ENCODE assay signal across 8 cellular contexts in the genomic region with DNA sequence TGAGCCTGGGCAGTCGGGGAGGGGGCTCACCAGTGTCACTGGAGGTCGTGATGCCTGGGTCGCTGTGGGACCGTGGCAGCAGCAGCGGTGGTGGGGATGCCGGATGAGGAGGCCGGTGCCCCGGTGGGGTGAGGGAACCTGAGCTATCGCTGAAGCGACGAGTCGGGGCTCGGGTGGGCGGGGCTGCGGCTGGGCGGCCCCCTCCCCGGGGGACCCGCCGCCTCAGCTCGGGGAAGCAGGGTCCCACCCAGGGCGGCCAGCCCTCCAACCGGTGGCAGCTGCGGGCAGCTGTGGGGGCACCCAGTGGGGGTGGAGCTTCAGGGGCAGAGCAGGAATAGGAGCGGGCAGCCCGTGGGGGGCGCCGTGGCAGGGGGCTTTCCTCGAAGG. TPM values are rescaled to one million over a fixed set of nuclear protein-coding genes. Genes with fewer than 3 reads are reported as not detected.
DNase-seq lines count a peak whose midpoint lies in the region; ATAC-seq, FAIRE-seq and TF ChIP-seq lines count a peak whose summit lies in the region.

No MANE protein-coding gene starts in this region.

- H3K4me1 Mint-ChIP-seq in CD8-positive, alpha-beta memory T cell: peaks cover 18 to 26% (median 20%) of the 10 kb centered on the region in 3 donors
- H3K4me1 Mint-ChIP-seq in T-cell: peaks cover 25 to 29% (median 26%) of the 10 kb centered on the region in 3 donors
- peaks cover 24% of the 10 kb centered on the region for H3K4me1 Mint-ChIP-seq in memory B cell
- peaks cover 25% of the 10 kb centered on the region for H3K4me1 Mint-ChIP-seq in endothelial cell (ENCODE audit: unreplicated experiment)

- POLR2A ChIA-PET in CD8-positive, alpha-beta memory T cell (lab: Charles Lee): interaction anchor here (1.0 to 3.3 kb wide), 4 partner anchors 11 to 313 kb away, joined by 6 to 16 read pairs (median 7); partner anchors contain the start of genes CLK2 and SCAMP3
- POLR2A ChIA-PET in T-cell (lab: Charles Lee): interaction anchor here in 1 of 2 donors (0.7 kb wide), 1 partner anchor 54 kb away, joined by 3 read pairs; no protein-coding TSS in a partner anchor

- no peaks in the 10 kb centered on the region for H3K27me3 ChIP-seq in CD8-positive, alpha-beta memory T cell (ENCODE audit: insufficient read depth, low read length, poor library complexity, severe bottlenecking)

- H3K9me3 ChIP-seq in CD8-positive, alpha-beta memory T cell (ENCODE audit: low read length): no peaks in the 10 kb centered on the region

- peak overlapping the region; percentile 17 to 84 (median 62) for H3K4me3 Mint-ChIP-seq in CD8-positive, alpha-beta memory T cell
- H3K4me3 Mint-ChIP-seq in T-cell (peak overlapping the region; percentile 57 to 63 (median 59)), memory B cell (peak overlapping the region; percentile 80), endothelial cell (ENCODE audit: unreplicated experiment) (no peak overlapping the region)

- peak overlapping the region in 3 of 8 donors; percentile 13 to 55 (median 24) for H3K27ac Mint-ChIP-seq in CD8-positive, alpha-beta memory T cell
- no peak overlapping the region for H3K27ac Mint-ChIP-seq in T-cell
- no peak overlapping the region for H3K27ac Mint-ChIP-seq in memory B cell
- H3K27ac Mint-ChIP-seq in endothelial cell (ENCODE audit: unreplicated experiment): no peak overlapping the region

- H3K27ac ChIP-seq in CD8-positive, alpha-beta memory T cell (ENCODE audit: low read depth, low read length): no peak overlapping the region

- ATAC-seq in GM21723 (IDR thresholded peaks at IDR 0.05; ENCODE audit: unreplicated experiment) (peak; percentile 8), T-cell (replicated peaks in 1 of 4) (peak in 3 of 4 experiments; percentile 6 to 40 (median 13)), memory B cell (ENCODE audit: low read depth) (peak; percentile 13)

- DNase-seq in CD8-positive, alpha-beta memory T cell: peak in 2 of 5 donors; percentile 17 to 52
- DNase-seq in T-cell: peak in 2 of 34 experiments; percentile 8 to 19
- DNase-seq in memory B cell (ENCODE audit: low spot score in 2 of 2): peak in 1 of 2 donors; percentile 28
- DNase-seq in NCI-H526 (lab: John Stamatoyannopoulos, UW): no peak
- DNase-seq in urothelium cell line (ENCODE audit: low spot score): no peak
- no peak for DNase-seq in NK-92 (lab: John Stamatoyannopoulos, UW; ENCODE audit: unreplicated experiment)
- DNase-seq in endothelial cell (ENCODE audit: low spot score): no peak

- peak overlapping the region; percentile 54 for H3K4me3 ChIP-seq in CD8-positive, alpha-beta memory T cell (ENCODE audit: low read length)

- H3K36me3 Mint-ChIP-seq in CD8-positive, alpha-beta memory T cell: no peaks in the 10 kb centered on the region
- no peaks in the 10 kb centered on the region for H3K36me3 Mint-ChIP-seq in T-cell
- H3K36me3 Mint-ChIP-seq in memory B cell: no peaks in the 10 kb centered on the region
- H3K36me3 Mint-ChIP-seq in endothelial cell (ENCODE audit: low read depth, unreplicated experiment): peaks cover 15% of the 10 kb centered on the region

- H3K36me3 ChIP-seq in CD8-positive, alpha-beta memory T cell (ENCODE audit: insufficient read depth, low read length): no peaks in the 10 kb centered on the region

- H3K9me3 Mint-ChIP-seq in CD8-positive, alpha-beta memory T cell: no peaks in the 10 kb centered on the region
- H3K9me3 Mint-ChIP-seq in T-cell (no peaks in the 10 kb centered on the region), memory B cell (no peaks in the 10 kb centered on the region), endothelial cell (ENCODE audit: unreplicated experiment) (no peaks in the 10 kb centered on the region)

- H3K27me3 Mint-ChIP-seq in CD8-positive, alpha-beta memory T cell: no peaks in the 10 kb centered on the region
- H3K27me3 Mint-ChIP-seq in T-cell (no peaks in the 10 kb centered on the region), memory B cell (no peaks in the 10 kb centered on the region), endothelial cell (ENCODE audit: unreplicated experiment) (peaks cover 16% of the 10 kb centered on the region)

- CTCF ChIA-PET in CD8-positive, alpha-beta memory T cell (lab: Charles Lee): interaction anchor here (0.6 to 7.1 kb wide), 38 partner anchors 9 to 348 kb away, joined by 3 to 116 read pairs (median 6); partner anchors contain the start of genes CLK2, FDPS, HCN3 and KRTCAP2
- CTCF ChIA-PET in T-cell (lab: Charles Lee): interaction anchor here (0.6 to 6.5 kb wide), 22 partner anchors 11 to 342 kb away, joined by 3 to 62 read pairs (median 4); partner anchors contain the start of genes CLK2 (in 1 of the 2), FDPS (in 1 of the 2), RUSC1 (in 1 of the 2) and SCAMP3 (in 1 of the 2)

- FAIRE-seq in urothelium cell line (lab: Jason Lieb, UNC): no peak

- peaks cover under 1% of the 10 kb centered on the region for H3K4me1 ChIP-seq in CD8-positive, alpha-beta memory T cell (ENCODE audit: insufficient read depth, low read length)

- no peak for TF ChIP-seq CTCF in endothelial cell (IDR thresholded peaks at IDR 0.05; ENCODE audit: unreplicated experiment)

RNA-seq across cellular contexts. Expression of gene ENTREP3, which starts 5.0 kb away (rescaled TPM):
- total RNA-seq in CD8-positive, alpha-beta memory T cell: 10 to 100 TPM; 39.1 to 41.5 TPM
- 1.7 TPM for polyA plus RNA-seq in CD8-positive, alpha-beta memory T cell
- total RNA-seq in T-cell (10 to 100 TPM; 10.2 to 17.3 (median 15.5) TPM), endothelial cell (ENCODE audit: unreplicated experiment) (54.1 TPM)

RNA-seq across cellular contexts. Expression of gene SCAMP3, which starts 11.9 kb away (rescaled TPM):
- 100 to 1,000 TPM; 152 to 158 TPM for total RNA-seq in CD8-positive, alpha-beta memory T cell
- polyA plus RNA-seq in CD8-positive, alpha-beta memory T cell: 179 TPM
- total RNA-seq in T-cell (100 to 1,000 TPM in 2 of 5 donors, 10 to 100 TPM in 3; 54.7 to 101 (median 97.4) TPM), endothelial cell (ENCODE audit: unreplicated experiment) (54.9 TPM)

RNA-seq across cellular contexts. Expression of gene CLK2, which starts 23.1 kb away (rescaled TPM):
- 10 to 100 TPM; 78.3 to 79.8 TPM for total RNA-seq in CD8-positive, alpha-beta memory T cell
- 20.2 TPM for polyA plus RNA-seq in CD8-positive, alpha-beta memory T cell
- total RNA-seq in T-cell (100 to 1,000 TPM in 3 of 5 donors, 10 to 100 TPM in 2; 76.4 to 123 (median 110) TPM), endothelial cell (ENCODE audit: unreplicated experiment) (62.8 TPM)

RNA-seq across cellular contexts. Expression of gene HCN3, which starts 27.0 kb away (rescaled TPM):
- total RNA-seq in CD8-positive, alpha-beta memory T cell: 1 to 10 TPM; 3.2 to 3.7 TPM
- 0.18 TPM for polyA plus RNA-seq in CD8-positive, alpha-beta memory T cell
- 1 to 10 TPM; 1.7 to 4.1 (median 4.0) TPM for total RNA-seq in T-cell
- 7.3 TPM for total RNA-seq in endothelial cell (ENCODE audit: unreplicated experiment)

RNA-seq across cellular contexts. Expression of gene MTX1, which starts 41.7 kb away (rescaled TPM):
- total RNA-seq in CD8-positive, alpha-beta memory T cell: 10 to 100 TPM; 67.6 to 73.2 TPM
- 43.7 TPM for polyA plus RNA-seq in CD8-positive, alpha-beta memory T cell
- total RNA-seq in T-cell (10 to 100 TPM; 20.4 to 28.4 (median 25.1) TPM), endothelial cell (ENCODE audit: unreplicated experiment) (38.8 TPM)
